In genomic region chr18:5298156-5298852, GRCh38 we compare ENCODE assay signal across 25 cellular contexts. TPM values are rescaled to one million over a fixed set of nuclear protein-coding genes. Genes with fewer than 3 reads are reported as not detected.
DNase-seq lines count a peak whose midpoint lies in the region; ATAC-seq and TF ChIP-seq lines count a peak whose summit lies in the region.
"Had no signal": no experiment of that assay in that cellular context is flagged by ENCODE, and none has a peak within 500 bp of the region (broad histone marks: within the 10 kb centered on the region; RNA-seq: fewer than 3 reads in every experiment).

No MANE protein-coding gene starts in this region.

- no peak overlapping the region for H3K4me3 ChIP-seq in CD8-positive, alpha-beta memory T cell (ENCODE audit: low read length)
- H3K4me3 ChIP-seq in neural progenitor cell: no peak overlapping the region
- H3K4me3 ChIP-seq in sigmoid colon: no peak overlapping the region
- H3K4me3 ChIP-seq in OCI-LY7 (ENCODE audit: low read depth, low read length, poor library complexity, severe bottlenecking): no peak overlapping the region
- H3K4me3 ChIP-seq: right atrium auricular region, SJCRH30, upper lobe of right lung had no signal

- no peaks in the 10 kb centered on the region for H3K36me3 ChIP-seq in CD8-positive, alpha-beta memory T cell (ENCODE audit: insufficient read depth, low read length)
- no peaks in the 10 kb centered on the region for H3K36me3 ChIP-seq in neural progenitor cell
- H3K36me3 ChIP-seq in sigmoid colon: no peaks in the 10 kb centered on the region
- peaks cover 2% of the 10 kb centered on the region; the same call in 1 of the 2 replicates for H3K36me3 ChIP-seq in OCI-LY7 (ENCODE audit: insufficient read depth, low read length)
- H3K36me3 ChIP-seq: right atrium auricular region, SJCRH30, upper lobe of right lung had no signal

- no peak overlapping the region for H3K4me2 ChIP-seq in neural progenitor cell
- H3K4me2 ChIP-seq in OCI-LY7 (ENCODE audit: low read length): no peak overlapping the region

- no peaks in the 10 kb centered on the region for H3K27me3 ChIP-seq in CD8-positive, alpha-beta memory T cell (ENCODE audit: insufficient read depth, low read length, poor library complexity, severe bottlenecking)
- H3K27me3 ChIP-seq in neural progenitor cell (peaks cover 72% of the 10 kb centered on the region), sigmoid colon (no peaks in the 10 kb centered on the region)
- H3K27me3 ChIP-seq: right atrium auricular region, SJCRH30, upper lobe of right lung had no signal

- no peak overlapping the region for H3K9ac ChIP-seq in neural progenitor cell

- H2AFZ ChIP-seq in neural progenitor cell (replicated peaks) (no peak overlapping the region), OCI-LY7 (ENCODE audit: low read length) (no peak overlapping the region)

- H3K27ac ChIP-seq in CD8-positive, alpha-beta memory T cell (ENCODE audit: low read depth, low read length): no peak overlapping the region
- H3K27ac ChIP-seq in cingulate gyrus (ENCODE audit: low read depth, low read length) (peak overlapping the region; percentile 26), neural progenitor cell (no peak overlapping the region), sigmoid colon (no peak overlapping the region), OCI-LY7 (ENCODE audit: low read depth, low read length, poor library complexity, severe bottlenecking) (no peak overlapping the region)
- H3K27ac ChIP-seq: right atrium auricular region, SJCRH30 had no signal

- CTCF ChIA-PET in CD8-positive, alpha-beta memory T cell (lab: Charles Lee): no interaction called here
- CTCF ChIA-PET in OCI-LY7 (lab: Charles Lee; ENCODE audit: unreplicated experiment): no interaction called here

- no peaks in the 10 kb centered on the region for H3K9me3 ChIP-seq in CD8-positive, alpha-beta memory T cell (ENCODE audit: low read length)
- H3K9me3 ChIP-seq in neural progenitor cell (ENCODE audit: low read depth) (no peaks in the 10 kb centered on the region), sigmoid colon (no peaks in the 10 kb centered on the region), OCI-LY7 (ENCODE audit: low read length) (no peaks in the 10 kb centered on the region)
- H3K9me3 ChIP-seq: right atrium auricular region, SJCRH30, upper lobe of right lung had no signal

- no peak for TF ChIP-seq EP300 in sigmoid colon (IDR thresholded peaks at IDR 0.05)

- WGBS in sigmoid colon, 2 donors: 92% methylated on average over 16 of the region's 16 CpGs

- peak overlapping the region in 4 of 8 donors; percentile 95 to 99 (median 97) for H3K27ac Mint-ChIP-seq in CD8-positive, alpha-beta memory T cell
- no peak overlapping the region for H3K27ac Mint-ChIP-seq in neural progenitor cell
- H3K27ac Mint-ChIP-seq: activated CD4-positive, alpha-beta T cell treated with anti-CD3 and anti-CD28 coated beads for 36 hours; activated CD8-positive, alpha-beta T cell treated with anti-CD3 and anti-CD28 coated beads, Interleukin-2, amount 10 ng/mL, durations not matched to agents 7 days and 5 days; activated naive CD8-positive, alpha-beta T cell treated with anti-CD3 and anti-CD28 coated beads, Interleukin-2, amount 10 ng/mL, durations not matched to agents 7 days and 5 days had no signal

- POLR2A ChIA-PET in CD8-positive, alpha-beta memory T cell (lab: Charles Lee): interaction anchor here (5.1 kb wide), 1 partner anchor 61 kb away, joined by 136 read pairs; no protein-coding TSS in a partner anchor
- POLR2A ChIA-PET in OCI-LY7 (lab: Charles Lee): no interaction called here

- intact Hi-C loops in sigmoid colon (cut with DNase I) (loop anchor here (5.0 to 10.0 kb wide), 2 partner anchors 186 to 244 kb away; partner anchors contain the start of gene EPB41L3), OCI-LY7 (cut with micrococcal nuclease; ENCODE audit: unreplicated experiment) (loop anchor here (5.0 to 10.0 kb wide), 3 partner anchors 131 to 1384 kb away; no protein-coding TSS in a partner anchor)

- peaks cover 24 to 26% (median 25%) of the 10 kb centered on the region in 3 donors for H3K4me1 Mint-ChIP-seq in CD8-positive, alpha-beta memory T cell
- peaks cover 22% of the 10 kb centered on the region for H3K4me1 Mint-ChIP-seq in neural progenitor cell

- DNase-seq in CD8-positive, alpha-beta memory T cell: no peak
- peak; percentile 93 for DNase-seq in NCI-H510A (lab: John Stamatoyannopoulos, UW)
- DNase-seq in neural progenitor cell (ENCODE audit: low spot score): no peak
- no peak for DNase-seq in sigmoid colon
- no peak for DNase-seq in OCI-LY7 (ENCODE audit: low spot score)
- DNase-seq in SHP77 treated with DMSO at 0.1 percent for 48 hours (lab: John Stamatoyannopoulos, UW): no peak
- DNase-seq: activated CD4-positive, alpha-beta T cell treated with anti-CD3 and anti-CD28 coated beads for 36 hours; activated CD8-positive, alpha-beta T cell treated with anti-CD3 and anti-CD28 coated beads, Interleukin-2, amount 10 ng/mL, durations not matched to agents 7 days and 5 days; activated effector memory CD4-positive, alpha-beta T cell treated with Interleukin-2 at 50 U/mL for 16 hours; activated naive CD8-positive, alpha-beta T cell treated with anti-CD3 and anti-CD28 coated beads, Interleukin-2, amount 10 ng/mL, durations not matched to agents 7 days and 5 days; C1 segment of cervical spinal cord; cerebellar nuclear complex; effector CD4-positive, alpha-beta T cell; EL; kidney; midbrain; NCI-H1105; NCI-H1930; SJCRH30; stimulated activated CD4-positive, alpha-beta T cell treated with anti-CD3 and anti-CD28 coated beads, Interleukin-2, amount 100 ng/mL, for 48 hours; T-helper 1 cell; upper lobe of right lung had no signal

- no peak for TF ChIP-seq POLR2A in sigmoid colon (IDR thresholded peaks at IDR 0.05)

- BruUV-seq in OCI-LY7 (replicated peaks; lab: Mats Ljungman, UMichigan): no TSS peak

- no peaks in the 10 kb centered on the region for H3K9me3 Mint-ChIP-seq in CD8-positive, alpha-beta memory T cell
- H3K9me3 Mint-ChIP-seq in neural progenitor cell: no peaks in the 10 kb centered on the region
- H3K9me3 Mint-ChIP-seq: activated naive CD8-positive, alpha-beta T cell treated with anti-CD3 and anti-CD28 coated beads, Interleukin-2, amount 10 ng/mL, durations not matched to agents 7 days and 5 days had no signal

- TF ChIP-seq CTCF in neural progenitor cell (IDR thresholded peaks at IDR 0.05): no peak
- TF ChIP-seq CTCF in sigmoid colon (IDR thresholded peaks at IDR 0.05): no peak
- TF ChIP-seq CTCF in OCI-LY7 (conservative IDR thresholded peaks at IDR 0.05; ENCODE audit: low read length): no peak

- H3K36me3 Mint-ChIP-seq in CD8-positive, alpha-beta memory T cell: peaks cover 0 to 16% (median 0%) of the 10 kb centered on the region in 3 donors
- no peaks in the 10 kb centered on the region for H3K36me3 Mint-ChIP-seq in neural progenitor cell
- H3K36me3 Mint-ChIP-seq: activated naive CD8-positive, alpha-beta T cell treated with anti-CD3 and anti-CD28 coated beads, Interleukin-2, amount 10 ng/mL, durations not matched to agents 7 days and 5 days had no signal

- H3F3A ChIP-seq in neural progenitor cell (ENCODE audit: low read depth): peaks cover 20% of the 10 kb centered on the region

- H3K4me1 ChIP-seq in CD8-positive, alpha-beta memory T cell (ENCODE audit: insufficient read depth, low read length): peaks cover 18% of the 10 kb centered on the region
- H3K4me1 ChIP-seq in neural progenitor cell (peaks cover 7% of the 10 kb centered on the region), sigmoid colon (peaks cover 0 to 17% (median 12%) of the 10 kb centered on the region in 4 donors), OCI-LY7 (ENCODE audit: insufficient read depth, low read length, poor library complexity, severe bottlenecking) (peaks cover 23% of the 10 kb centered on the region)
- H3K4me1 ChIP-seq: SJCRH30 had no signal

- H3K27me3 Mint-ChIP-seq in CD8-positive, alpha-beta memory T cell: peaks cover 7 to 29% of the 10 kb centered on the region in 2 donors
- H3K27me3 Mint-ChIP-seq in neural progenitor cell (ENCODE audit: insufficient read depth, low read depth): peaks cover 4% of the 10 kb centered on the region

- H3K4me3 Mint-ChIP-seq in CD8-positive, alpha-beta memory T cell: peak overlapping the region in 4 of 7 donors; percentile 14 to 97 (median 74)
- peak overlapping the region; percentile 90 for H3K4me3 Mint-ChIP-seq in neural progenitor cell
- H3K4me3 Mint-ChIP-seq: activated CD8-positive, alpha-beta T cell treated with anti-CD3 and anti-CD28 coated beads, Interleukin-2, amount 10 ng/mL, durations not matched to agents 7 days and 5 days; activated naive CD8-positive, alpha-beta T cell treated with anti-CD3 and anti-CD28 coated beads, Interleukin-2, amount 10 ng/mL, durations not matched to agents 7 days and 5 days had no signal

- ATAC-seq in GM18907 (IDR thresholded peaks at IDR 0.05; ENCODE audit: unreplicated experiment): no peak
- ATAC-seq: activated CD4-positive, alpha-beta T cell treated with anti-CD3 and anti-CD28 coated beads for 36 hours; activated CD8-positive, alpha-beta T cell treated with anti-CD3 and anti-CD28 coated beads, Interleukin-2, amount 10 ng/mL, durations not matched to agents 7 days and 5 days; upper lobe of right lung had no signal

- H3K9me2 ChIP-seq in OCI-LY7 (ENCODE audit: insufficient read depth, low read length): no peaks in the 10 kb centered on the region

- H4K20me1 ChIP-seq in neural progenitor cell (ENCODE audit: low read depth) (peaks cover 6% of the 10 kb centered on the region), OCI-LY7 (ENCODE audit: insufficient read depth, low read length) (no peaks in the 10 kb centered on the region)

- H3K79me2 ChIP-seq in neural progenitor cell (ENCODE audit: low read depth): peaks cover 10% of the 10 kb centered on the region
- H3K79me2 ChIP-seq in OCI-LY7 (ENCODE audit: insufficient read depth, low read depth, low read length): peaks cover 11% of the 10 kb centered on the region

RNA-seq across cellular contexts. Expression of gene ZBTB14, which starts 2.8 kb away (rescaled TPM):
- 10 to 100 TPM; 21.1 to 22.2 TPM for total RNA-seq in CD8-positive, alpha-beta memory T cell
- polyA plus RNA-seq in CD8-positive, alpha-beta memory T cell: 14.8 TPM
- total RNA-seq in neural progenitor cell (ENCODE audit: low replicate concordance): 16.1 and 22.5 TPM in 2 replicates
- total RNA-seq in sigmoid colon: 10 to 100 TPM in 3 of 4 donors, 1 to 10 TPM in 1; 9.9 to 16.1 (median 13.4) TPM
- polyA plus RNA-seq in sigmoid colon: 1 to 10 TPM; 5.3 to 8.8 (median 7.8) TPM
- 28.1 and 29.6 TPM in 2 replicates for total RNA-seq in OCI-LY7 (2014; rRNA removed; shearing (Covaris generic))
- 33.9 and 37.8 TPM in 2 replicates for total RNA-seq in OCI-LY7 (2022)
